In the genomic region with DNA sequence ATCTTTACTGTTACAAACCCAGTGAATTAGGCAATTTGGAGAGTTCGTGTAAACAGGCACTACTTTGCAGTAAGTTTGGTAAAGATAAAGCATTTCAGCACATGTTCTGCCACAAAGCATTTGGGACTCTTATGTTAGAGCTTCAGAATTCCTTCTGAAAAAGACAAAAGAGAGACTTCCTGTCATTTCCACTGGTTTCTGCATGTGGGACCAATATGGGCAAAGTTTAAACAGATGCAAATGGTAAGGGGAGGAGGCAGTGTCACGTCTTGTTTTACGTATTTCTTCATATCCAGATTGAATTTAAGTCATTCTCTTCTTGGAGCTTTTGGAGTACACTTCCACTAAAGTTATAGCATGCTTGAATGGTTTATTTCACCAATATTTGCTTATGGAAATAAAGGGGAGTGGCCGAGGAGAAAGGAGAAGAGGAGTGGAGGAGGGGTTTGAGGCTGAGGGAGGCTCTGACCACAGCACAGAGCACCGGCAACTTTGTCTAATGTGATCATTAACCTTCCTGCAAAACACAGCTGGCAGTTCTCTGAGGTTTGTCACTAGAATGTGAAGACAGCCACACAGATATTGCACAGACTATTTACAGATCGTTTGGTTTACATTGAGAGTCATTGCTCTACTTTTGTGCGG, we compare ENCODE assay signal across 9 cellular contexts. TPM values are rescaled to one million over a fixed set of nuclear protein-coding genes. Genes with fewer than 3 reads are reported as not detected.
DNase-seq lines count a peak whose midpoint lies in the region; ATAC-seq, FAIRE-seq and TF ChIP-seq lines count a peak whose summit lies in the region.
"Had no signal": no experiment of that assay in that cellular context is flagged by ENCODE, and none has a peak within 500 bp of the region (broad histone marks: within the 10 kb centered on the region; RNA-seq: fewer than 3 reads in every experiment).

A gene with protein sequence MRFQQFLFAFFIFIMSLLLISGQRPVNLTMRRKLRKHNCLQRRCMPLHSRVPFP (plus strand): TSS at position 499 of the 645 bp plus-strand sequence. CDS start 154 bp downstream, outside the sequence.

- H3K36me3 ChIP-seq in iPS DF 6.9 (ENCODE audit: control insufficient read depth, insufficient read depth, low read length) = no peaks in the 10 kb centered on the region; the same call in 1 of the 2 replicates
- H3K36me3 ChIP-seq in tibial artery = no peaks in the 10 kb centered on the region

- H3K9me3 Mint-ChIP-seq in activated T-helper 2 cell treated with anti-CD3 and anti-CD28 coated beads, Interferon-gamma antibody, Interleukin-2, Interleukin-4, amounts not matched to agents 10 μg/mL and 5 μg/mL and 100 μg/mL, durations not matched to agents 14 hours and 24 hours and 36 hours = no peaks in the 10 kb centered on the region

- H3K27me3 ChIP-seq in iPS DF 6.9 (ENCODE audit: control insufficient read depth, insufficient read depth, low read length) = no peaks in the 10 kb centered on the region
- no peaks in the 10 kb centered on the region for H3K27me3 ChIP-seq in tibial artery

- no peak for TF ChIP-seq POLR2A in GM12891 (IDR thresholded peaks at IDR 0.05; ENCODE audit: low read depth, low read length)

- DNase-seq in GM12891 (ENCODE audit: insufficient read length, low spot score) (no peak), iPS DF 6.9 (ENCODE audit: low read depth, low spot score) (no peak), NCI-H1092 treated with DMSO at 0.1 percent for 48 hours (lab: John Stamatoyannopoulos, UW) (no peak), tibial artery (no peak), DMS 273 treated with DMSO at 0.1 percent for 48 hours (lab: John Stamatoyannopoulos, UW) (no peak)
- DNase-seq in activated T-helper 2 cell treated with anti-CD3 and anti-CD28 coated beads, Interferon-gamma antibody, Interleukin-2, Interleukin-4, amounts not matched to agents 10 μg/mL and 5 μg/mL and 100 μg/mL, durations not matched to agents 14 hours and 24 hours and 36 hours (ENCODE audit: low spot score) = no peak

- H3K4me1 ChIP-seq in iPS DF 6.9 (ENCODE audit: control insufficient read depth, insufficient read depth, low read length) (no peaks in the 10 kb centered on the region), tibial artery (no peaks in the 10 kb centered on the region)

- TF ChIP-seq CTCF in tibial artery (IDR thresholded peaks at IDR 0.05) = no peak

- WGBS in iPS DF 6.9 (ENCODE audit: insufficient coverage, insufficient read length) = no CpG with 5 or more reads among the region's 7 CpGs

- no peaks in the 10 kb centered on the region for H3K4me1 Mint-ChIP-seq in activated T-helper 2 cell treated with anti-CD3 and anti-CD28 coated beads, Interferon-gamma antibody, Interleukin-2, Interleukin-4, amounts not matched to agents 10 μg/mL and 5 μg/mL and 100 μg/mL, durations not matched to agents 14 hours and 24 hours and 36 hours (ENCODE audit: low read depth)

- H3K27ac ChIP-seq in iPS DF 6.9 (ENCODE audit: low read length) = no peak within 1 kb of the TSS
- H3K27ac ChIP-seq in tibial artery = no peak within 1 kb of the TSS

- intact Hi-C loops in activated T-helper 2 cell treated with anti-CD3 and anti-CD28 coated beads, Interferon-gamma antibody, Interleukin-2, Interleukin-4, amounts not matched to agents 10 μg/mL and 5 μg/mL and 100 μg/mL, durations not matched to agents 14 hours and 24 hours and 36 hours (cut with micrococcal nuclease) = no loop called here
- intact Hi-C loops in tibial artery (cut with DNase I; ENCODE audit: low total_unique reads) = no loop called here

- H3K27me3 Mint-ChIP-seq in activated T-helper 2 cell treated with anti-CD3 and anti-CD28 coated beads, Interferon-gamma antibody, Interleukin-2, Interleukin-4, amounts not matched to agents 10 μg/mL and 5 μg/mL and 100 μg/mL, durations not matched to agents 14 hours and 24 hours and 36 hours (ENCODE audit: low read depth) = peaks cover 14% of the 10 kb centered on the region
- H3K27me3 Mint-ChIP-seq: dendritic cell treated with granulocyte-macrophage colony-stimulating factor and Interleukin-4, amounts not matched to agents 40 ng/mL and 50 ng/mL, for 4 days had no signal

- H3K4me3 ChIP-seq in iPS DF 6.9 (ENCODE audit: low read length) = peak within 1 kb of the TSS; percentile 40; the same call in 1 of the 2 replicates
- no peak within 1 kb of the TSS for H3K4me3 ChIP-seq in tibial artery

- FAIRE-seq in GM12891 (lab: Jason Lieb, UNC) = peak; percentile 64

- peak; percentile 92 for ATAC-seq in GM21526 (IDR thresholded peaks at IDR 0.05; ENCODE audit: low FRiP score, unreplicated experiment)
- peak; percentile 99 for ATAC-seq in HG03442 (IDR thresholded peaks at IDR 0.05; ENCODE audit: unreplicated experiment)

- H3K4me3 Mint-ChIP-seq in activated T-helper 2 cell treated with anti-CD3 and anti-CD28 coated beads, Interferon-gamma antibody, Interleukin-2, Interleukin-4, amounts not matched to agents 10 μg/mL and 5 μg/mL and 100 μg/mL, durations not matched to agents 14 hours and 24 hours and 36 hours (ENCODE audit: low read depth) = no peak within 1 kb of the TSS
- H3K4me3 Mint-ChIP-seq: dendritic cell treated with granulocyte-macrophage colony-stimulating factor and Interleukin-4, amounts not matched to agents 40 ng/mL and 50 ng/mL, for 4 days had no signal

- H3K9me3 ChIP-seq in iPS DF 6.9 (ENCODE audit: control insufficient read depth, insufficient read depth, low read length) = no peaks in the 10 kb centered on the region
- H3K9me3 ChIP-seq in tibial artery = no peaks in the 10 kb centered on the region

- no peak within 1 kb of the TSS for H3K27ac Mint-ChIP-seq in activated T-helper 2 cell treated with anti-CD3 and anti-CD28 coated beads, Interferon-gamma antibody, Interleukin-2, Interleukin-4, amounts not matched to agents 10 μg/mL and 5 μg/mL and 100 μg/mL, durations not matched to agents 14 hours and 24 hours and 36 hours
- H3K27ac Mint-ChIP-seq: dendritic cell treated with granulocyte-macrophage colony-stimulating factor and Interleukin-4, amounts not matched to agents 40 ng/mL and 50 ng/mL, for 4 days had no signal

- no peaks in the 10 kb centered on the region for H3K36me3 Mint-ChIP-seq in activated T-helper 2 cell treated with anti-CD3 and anti-CD28 coated beads, Interferon-gamma antibody, Interleukin-2, Interleukin-4, amounts not matched to agents 10 μg/mL and 5 μg/mL and 100 μg/mL, durations not matched to agents 14 hours and 24 hours and 36 hours (ENCODE audit: low read depth)

TF ChIP-seq in GM12891, 5 proteins besides CTCF, POLR2A, EP300 and RAD21:
- TF ChIP-seq SPI1 (IDR thresholded peaks at IDR 0.05; ENCODE audit: low read depth, low read length) (no peak), TAF1 (IDR thresholded peaks at IDR 0.05; ENCODE audit: low read depth, low read length) (no peak), POLR2AphosphoS5 (IDR thresholded peaks at IDR 0.05; ENCODE audit: low read depth, low read length) (no peak), PAX5 (IDR thresholded peaks at IDR 0.05; ENCODE audit: insufficient read depth, low read length, severe bottlenecking) (no peak), POU2F2 (IDR thresholded peaks at IDR 0.05; ENCODE audit: low read depth, low read length) (no peak)
TF ChIP-seq in GM12891: peak in this region for 0.

RNA-seq across cellular contexts. Expression of the gene that starts here (rescaled TPM):
- 0.21 TPM for polyA plus RNA-seq in GM12891 (2012; ENCODE audit: low read depth, missing spikeins)
- not detected in 2 replicates for total RNA-seq in activated T-helper 2 cell treated with anti-CD3 and anti-CD28 coated beads, Interferon-gamma antibody, Interleukin-2, Interleukin-4, amounts not matched to agents 10 μg/mL and 5 μg/mL and 100 μg/mL, durations not matched to agents 14 hours and 24 hours and 36 hours
